In genomic region chr11:44095506-44096359, GRCh38 we compare ENCODE assay signal across 8 cellular contexts. TPM values are rescaled to one million over a fixed set of nuclear protein-coding genes. Genes with fewer than 3 reads are reported as not detected.
DNase-seq lines count a peak whose midpoint lies in the region; ATAC-seq lines count a peak whose summit lies in the region.

TSS of gene EXT2 (plus strand) at chr11:44095678. CDS start at chr11:44107713, 12,035 bp downstream.

- peak; percentile 60 to 65 for DNase-seq in AML-193 (lab: John Stamatoyannopoulos, UW)
- DNase-seq in NCI-H345 (lab: John Stamatoyannopoulos, UW): peak; percentile 83
- DNase-seq in activated CD4-positive, CD25-positive, alpha-beta regulatory T cell treated with anti-CD3 and anti-CD28 coated beads, Interleukin-2, amount 50 U/mL, for 72 hours: peak; percentile 88
- peak; percentile 93 for DNase-seq in cerebellum (ENCODE audit: low spot score)
- DNase-seq in kidney glomerular epithelial cell (lab: John Stamatoyannopoulos, UW): peak; percentile 61
- peak; percentile 71 to 75 for DNase-seq in stimulated activated CD4-positive, alpha-beta T cell treated with anti-CD3 and anti-CD28 coated beads, Interleukin-15, amount 100 ng/mL, for 48 hours (ENCODE audit: low read depth in 2 of 2)

- ATAC-seq in GM19025 (IDR thresholded peaks at IDR 0.05; ENCODE audit: low read depth, unreplicated experiment) (peak; percentile 95), HG03280 (IDR thresholded peaks at IDR 0.05; ENCODE audit: unreplicated experiment) (peak; percentile 95)

RNA-seq across cellular contexts. Expression of gene EXT2, which starts in this region (rescaled TPM):
- 84.8 TPM for total RNA-seq in cerebellum

Comparison
In these comparisons a context has a peak if more than half of its experiments do, and no peak if none do; other contexts are left out.
1. Peak in every context shown above with its lines: DNase-seq and ATAC-seq.